ENCODE assay signal across 13 cellular contexts in genomic region chr12:131990066-131990979, GRCh38. TPM values are rescaled to one million over a fixed set of nuclear protein-coding genes. Genes with fewer than 3 reads are reported as not detected.
DNase-seq lines count a peak whose midpoint lies in the region; ATAC-seq and TF ChIP-seq lines count a peak whose summit lies in the region.
"Had no signal": no experiment of that assay in that cellular context is flagged by ENCODE, and none has a peak within 500 bp of the region (broad histone marks: within the 10 kb centered on the region; RNA-seq: fewer than 3 reads in every experiment).

No MANE protein-coding gene starts in this region.

- no peaks in the 10 kb centered on the region for H3K27me3 ChIP-seq in ascending aorta
- H3K27me3 ChIP-seq: gastroesophageal sphincter, ovary had no signal

- peaks cover 25% of the 10 kb centered on the region for H3K36me3 Mint-ChIP-seq in T-helper 17 cell (ENCODE audit: low read depth)

- no peak for TF ChIP-seq CTCF in ascending aorta (IDR thresholded peaks at IDR 0.05)

- no peaks in the 10 kb centered on the region for H3K27me3 Mint-ChIP-seq in T-helper 17 cell

- no peak overlapping the region for H3K4me3 Mint-ChIP-seq in T-helper 17 cell

- H3K36me3 ChIP-seq in ascending aorta = peaks cover 68 to 95% of the 10 kb centered on the region in 2 donors
- H3K36me3 ChIP-seq: ovary had no signal

- no peak for ATAC-seq in T-helper 17 cell
- ATAC-seq in GM19452 (IDR thresholded peaks at IDR 0.05; ENCODE audit: unreplicated experiment) = no peak
- ATAC-seq: gastroesophageal sphincter had no signal

- H3K4me3 ChIP-seq in ascending aorta = no peak overlapping the region
- H3K4me3 ChIP-seq: gastroesophageal sphincter, ovary had no signal

- H3K9me3 ChIP-seq in T-helper 17 cell (ENCODE audit: control insufficient read depth, low read length, poor library complexity, severe bottlenecking) (no peaks in the 10 kb centered on the region), ascending aorta (no peaks in the 10 kb centered on the region)
- H3K9me3 ChIP-seq: gastroesophageal sphincter, ovary had no signal

- intact Hi-C loops in ascending aorta (cut with DNase I) = no loop called here

- no peaks in the 10 kb centered on the region for H3K4me1 ChIP-seq in ascending aorta

- peak overlapping the region; percentile 51 for H3K27ac Mint-ChIP-seq in T-helper 17 cell

- DNase-seq in NCI-H1092 treated with DMSO at 0.1 percent for 48 hours (lab: John Stamatoyannopoulos, UW) (peak; percentile 49), NCI-H1092 (lab: John Stamatoyannopoulos, UW) (no peak), T-helper 17 cell (no peak), iPS DF 4.7 (ENCODE audit: extremely low read depth, low spot score) (peak; percentile 64), retina (peak; percentile 90), ascending aorta (ENCODE audit: low spot score in 2 of 2) (no peak), HT-29 (ENCODE audit: low spot score) (no peak)
- DNase-seq: 8988T, NCI-H524 treated with DMSO at 0.1 percent for 48 hours, ovary, SIG-M5 had no signal

- no peak overlapping the region for H3K27ac ChIP-seq in ascending aorta
- H3K27ac ChIP-seq: gastroesophageal sphincter, ovary had no signal

- peaks cover 10% of the 10 kb centered on the region for H3K4me1 Mint-ChIP-seq in T-helper 17 cell

RNA-seq across cellular contexts. Expression of gene EP400, which starts 40.6 kb away (rescaled TPM):
- total RNA-seq in T-helper 17 cell (10 to 100 TPM; 67.4 to 79.0 TPM), ascending aorta (23.3 TPM)
- total RNA-seq in HT-29 (2014; rRNA removed; shearing (Covaris generic)) = 8.3 and 12.2 TPM in 2 replicates

Comparison
In these comparisons a context has a peak if more than half of its experiments do, and no peak if none do; other contexts are left out.
1. DNase-seq: peak in NCI-H1092 treated with DMSO at 0.1 percent for 48 hours (single experiment), iPS DF 4.7 (single experiment) and retina (single experiment); none in NCI-H1092 (single experiment), T-helper 17 cell (0 of 3), ascending aorta (0 of 2) and HT-29 (single experiment).